ENCODE assay signal across 27 cellular contexts in genomic region chr5:176603091-176603490, GRCh38. TPM values are rescaled to one million over a fixed set of nuclear protein-coding genes. Genes with fewer than 3 reads are reported as not detected.
"Had no signal": no experiment of that assay in that cellular context is flagged by ENCODE, and none has a peak within 500 bp of the region (broad histone marks: within the 10 kb centered on the region; RNA-seq: fewer than 3 reads in every experiment).

No MANE protein-coding gene starts in this region.

- H3K36me3 Mint-ChIP-seq: activated naive CD4-positive, alpha-beta T cell treated with anti-CD3 and anti-CD28 coated beads, Interleukin-2, amount 50 U/mL, for 24 hours had no signal

- H3K9me3 Mint-ChIP-seq: activated naive CD4-positive, alpha-beta T cell treated with anti-CD3 and anti-CD28 coated beads, Interleukin-2, amount 50 U/mL, for 24 hours; central memory CD8-positive, alpha-beta T cell had no signal

- H3K27me3 ChIP-seq: SJCRH30 had no signal

- ATAC-seq: activated CD4-positive, CD25-positive, alpha-beta regulatory T cell treated with anti-CD3 and anti-CD28 coated beads, Interleukin-2, amount 50 U/mL, for 24 hours; activated CD8-positive, alpha-beta T cell treated with anti-CD3 and anti-CD28 coated beads, Interleukin-2, amount 10 ng/mL, durations not matched to agents 7 days and 5 days; Panc1; Right ventricle myocardium inferior had no signal

- H3K9ac ChIP-seq: SK-N-SH had no signal

- H3K4me3 ChIP-seq: SJCRH30 had no signal

- H3K27me3 Mint-ChIP-seq: activated naive CD4-positive, alpha-beta T cell treated with anti-CD3 and anti-CD28 coated beads, Interleukin-2, amount 50 U/mL, for 24 hours; central memory CD8-positive, alpha-beta T cell had no signal

- H3K27ac ChIP-seq: SJCRH30, VCaP had no signal

- DNase-seq: activated CD4-positive, alpha-beta T cell treated with anti-CD3 and anti-CD28 coated beads for 4 hours; activated CD8-positive, alpha-beta memory T cell treated with anti-CD3 and anti-CD28 coated beads, Interleukin-2, amount 50 U/mL, for 48 hours; activated CD8-positive, alpha-beta T cell treated with anti-CD3 and anti-CD28 coated beads, Interleukin-2, amount 10 ng/mL, durations not matched to agents 7 days and 5 days; activated T-cell treated with anti-CD3 and anti-CD28 coated beads, Interleukin-2, amount 50 U/mL, for 1 hour; aorta; Karpas-422; MM.1S; NCI-H1105 treated with DMSO at 0.1 percent for 48 hours; NCI-H1436 treated with DMSO at 0.1 percent for 48 hours; NCI-H187; NCI-H2081; NCI-H2171; NCI-H2227 treated with DMSO at 0.1 percent for 48 hours; NCI-H446 treated with DMSO at 0.1 percent for 48 hours; NCI-H524 treated with DMSO at 0.1 percent for 48 hours; NCI-H748 treated with DMSO at 0.1 percent for 48 hours; RPMI8226; SJCRH30; SK-N-SH; T-helper 1 cell had no signal

- H3K4me3 Mint-ChIP-seq: activated CD8-positive, alpha-beta T cell treated with anti-CD3 and anti-CD28 coated beads, Interleukin-2, amount 10 ng/mL, durations not matched to agents 7 days and 5 days; activated naive CD4-positive, alpha-beta T cell treated with anti-CD3 and anti-CD28 coated beads, Interleukin-2, amount 50 U/mL, for 24 hours; central memory CD8-positive, alpha-beta T cell had no signal

- H3K9me3 ChIP-seq: SJCRH30, SK-N-SH had no signal

- H3K27ac Mint-ChIP-seq: activated CD8-positive, alpha-beta T cell treated with anti-CD3 and anti-CD28 coated beads, Interleukin-2, amount 10 ng/mL, durations not matched to agents 7 days and 5 days; activated naive CD4-positive, alpha-beta T cell treated with anti-CD3 and anti-CD28 coated beads, Interleukin-2, amount 50 U/mL, for 24 hours had no signal

- H3K9me2 ChIP-seq: SK-N-SH had no signal

- H3K36me3 ChIP-seq: SJCRH30 had no signal

- H3K4me1 Mint-ChIP-seq: activated naive CD4-positive, alpha-beta T cell treated with anti-CD3 and anti-CD28 coated beads, Interleukin-2, amount 50 U/mL, for 24 hours; central memory CD8-positive, alpha-beta T cell had no signal

- H3K4me2 ChIP-seq: SK-N-SH had no signal

RNA-seq across cellular contexts. Expression of gene SNCB, which starts 27.2 kb away (rescaled TPM):
- total RNA-seq: activated CD8-positive, alpha-beta T cell treated with anti-CD3 and anti-CD28 coated beads, Interleukin-2, amount 10 ng/mL, durations not matched to agents 7 days and 5 days; aorta; Right ventricle myocardium inferior; SJCRH30; T-helper 2 cell treated with Interferon-gamma antibody and Interleukin-4, amounts not matched to agents 100 ng/mL and 5 ng/mL, for 36 hours had no signal
- polyA plus RNA-seq: aorta had no signal

RNA-seq across cellular contexts. Expression of gene EIF4E1B, which starts 27.4 kb away (rescaled TPM):
- total RNA-seq: activated CD8-positive, alpha-beta T cell treated with anti-CD3 and anti-CD28 coated beads, Interleukin-2, amount 10 ng/mL, durations not matched to agents 7 days and 5 days; aorta; Right ventricle myocardium inferior; SJCRH30; T-helper 2 cell treated with Interferon-gamma antibody and Interleukin-4, amounts not matched to agents 100 ng/mL and 5 ng/mL, for 36 hours had no signal
- polyA plus RNA-seq: aorta, SK-N-SH had no signal

RNA-seq across cellular contexts. Expression of gene CDHR2, which starts 53.9 kb away (rescaled TPM):
- total RNA-seq: aorta, SJCRH30 had no signal
- polyA plus RNA-seq: SK-N-SH had no signal
